Comparison of ENCODE assay signal across 18 cellular contexts in the genomic region with DNA sequence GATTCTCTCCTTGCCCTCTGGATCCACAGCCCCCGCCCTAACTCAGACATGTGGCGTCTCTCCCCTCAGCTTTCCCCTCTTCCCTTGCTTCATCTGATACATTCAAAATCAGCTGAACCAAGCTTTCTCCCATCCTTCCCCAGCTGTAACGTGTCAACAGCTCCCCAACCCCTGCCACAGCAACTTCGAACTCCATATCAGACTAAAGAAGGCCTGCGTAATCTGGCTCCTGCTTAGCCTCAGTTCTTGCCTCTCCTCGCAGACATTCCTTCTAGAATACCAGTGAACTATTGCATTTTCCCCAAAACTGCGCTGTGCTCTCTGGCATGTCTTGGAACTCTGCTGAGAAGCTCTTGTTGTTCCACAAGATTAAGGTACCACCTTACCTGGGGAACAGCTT. TPM values are rescaled to one million over a fixed set of nuclear protein-coding genes. Genes with fewer than 3 reads are reported as not detected.
"Had no signal": no experiment of that assay in that cellular context is flagged by ENCODE, and none has a peak within 500 bp of the region (broad histone marks: within the 10 kb centered on the region; RNA-seq: fewer than 3 reads in every experiment).

No MANE protein-coding gene starts in this region.

- H3K27me3 ChIP-seq: gastrocnemius medialis, heart right ventricle, neutrophil, sigmoid colon, spleen, upper lobe of left lung had no signal

- H3K27ac Mint-ChIP-seq: dendritic cell treated with granulocyte-macrophage colony-stimulating factor and Interleukin-4, amounts not matched to agents 40 ng/mL and 50 ng/mL, for 4 days; stimulated activated naive CD8-positive, alpha-beta T cell treated with anti-CD3 and anti-CD28 coated beads, Interleukin-15, amount 100 ng/mL, for 72 hours had no signal

- H3K9me3 ChIP-seq: gastrocnemius medialis, heart right ventricle, neutrophil, sigmoid colon, spleen, upper lobe of left lung had no signal

- H3K27me3 Mint-ChIP-seq: dendritic cell treated with granulocyte-macrophage colony-stimulating factor and Interleukin-4, amounts not matched to agents 40 ng/mL and 50 ng/mL, for 4 days; stimulated activated naive CD8-positive, alpha-beta T cell treated with anti-CD3 and anti-CD28 coated beads, Interleukin-15, amount 100 ng/mL, for 72 hours had no signal

- H3K4me3 ChIP-seq: gastrocnemius medialis, heart right ventricle, sigmoid colon, spleen, upper lobe of left lung had no signal

- H3K27ac ChIP-seq: gastrocnemius medialis, heart right ventricle, neutrophil, parathyroid adenoma, sigmoid colon, spleen, upper lobe of left lung had no signal

- DNase-seq: activated CD4-positive, alpha-beta T cell treated with anti-CD3 and anti-CD28 coated beads for 1 hour; activated effector memory CD4-positive, alpha-beta T cell treated with anti-CD3 and anti-CD28 coated beads, Interleukin-2, amount 50 U/mL, for 16 hours; aorta; effector memory CD4-positive, alpha-beta T cell; gastrocnemius medialis; heart right ventricle; islet precursor cell; sigmoid colon; spleen; stimulated activated naive CD8-positive, alpha-beta T cell treated with anti-CD3 and anti-CD28 coated beads, Interleukin-15, amount 100 ng/mL, for 72 hours; T-helper 9 cell; upper lobe of left lung had no signal

- ATAC-seq: gastrocnemius medialis; heart right ventricle; stimulated activated naive CD8-positive, alpha-beta T cell treated with anti-CD3 and anti-CD28 coated beads, Interleukin-15, amount 100 ng/mL, for 72 hours had no signal

- H3K4me3 Mint-ChIP-seq: dendritic cell treated with granulocyte-macrophage colony-stimulating factor and Interleukin-4, amounts not matched to agents 40 ng/mL and 50 ng/mL, for 4 days; stimulated activated naive CD8-positive, alpha-beta T cell treated with anti-CD3 and anti-CD28 coated beads, Interleukin-15, amount 100 ng/mL, for 72 hours had no signal

- H3K9me3 Mint-ChIP-seq: dendritic cell treated with granulocyte-macrophage colony-stimulating factor and Interleukin-4, amounts not matched to agents 40 ng/mL and 50 ng/mL, for 4 days; stimulated activated naive CD8-positive, alpha-beta T cell treated with anti-CD3 and anti-CD28 coated beads, Interleukin-15, amount 100 ng/mL, for 72 hours had no signal

- H3K4me1 ChIP-seq: gastrocnemius medialis, heart right ventricle, parathyroid adenoma, upper lobe of left lung had no signal

RNA-seq across cellular contexts. Expression of a gene that starts 49.0 kb away (rescaled TPM):
- total RNA-seq: activated CD8-positive, alpha-beta memory T cell treated with anti-CD3 and anti-CD28 coated beads for 36 hours; aorta; cerebellum; gastrocnemius medialis; lung microvascular endothelial cell; sigmoid colon; spleen had no signal
